In genomic region chr20:37395921-37396519, GRCh38 we compare ENCODE assay signal across 1 cellular context.
TF ChIP-seq lines count a peak whose summit lies in the region.

No MANE protein-coding gene starts in this region.

TF ChIP-seq in A549, 52 proteins besides CTCF, POLR2A, EP300 and RAD21 (continued from another document):
- no peak for TF ChIP-seq CHD4 (IDR thresholded peaks at IDR 0.05; ENCODE audit: borderline replicate concordance)
